ENCODE assay signal across 16 cellular contexts in genomic region chr20:50269111-50270033, GRCh38.
DNase-seq lines count a peak whose midpoint lies in the region; TF ChIP-seq lines count a peak whose summit lies in the region.
"Had no signal": no experiment of that assay in that cellular context is flagged by ENCODE, and none has a peak within 500 bp of the region (broad histone marks: within the 10 kb centered on the region; RNA-seq: fewer than 3 reads in every experiment).

No MANE protein-coding gene starts in this region.

- no peaks in the 10 kb centered on the region for H4K20me1 ChIP-seq in GM23248 (ENCODE audit: insufficient read depth)

- no peak overlapping the region for H2BK120ac ChIP-seq in trophoblast cell (ENCODE audit: insufficient read depth, low read length, poor library complexity)

- in situ Hi-C loops in GM23248 (cut with MboI): no loop called here

- H3K18ac ChIP-seq in trophoblast cell (ENCODE audit: low read length): no peak overlapping the region

- H3K4me1 Mint-ChIP-seq in dendritic cell treated with granulocyte-macrophage colony-stimulating factor and Interleukin-4, amounts not matched to agents 40 ng/mL and 50 ng/mL, for 4 days (ENCODE audit: low read depth): peaks cover 86% of the 10 kb centered on the region
- peaks cover 23% of the 10 kb centered on the region for H3K4me1 Mint-ChIP-seq in activated T-helper 1 cell treated with anti-CD3 and anti-CD28 coated beads, Interleukin-12 subunit alpha, Interleukin-12 subunit beta, Interleukin-2, Interleukin-4 antibody, amounts not matched to agents 30 ng/mL and 10 ng/mL and 1 ng/mL, durations not matched to agents 14 hours and 24 hours and 36 hours (ENCODE audit: low read depth)
- H3K4me1 Mint-ChIP-seq in type B pancreatic cell (ENCODE audit: unreplicated experiment): peaks cover 5% of the 10 kb centered on the region

- H4K91ac ChIP-seq in trophoblast cell (ENCODE audit: low read depth, low read length): peak overlapping the region; percentile 65

- intact Hi-C loops in dendritic cell treated with granulocyte-macrophage colony-stimulating factor and Interleukin-4, amounts not matched to agents 40 ng/mL and 50 ng/mL, for 4 days (cut with micrococcal nuclease): loop anchor here (5.0 to 10.0 kb wide), 2 partner anchors 38 to 75 kb away; no protein-coding TSS in a partner anchor
- intact Hi-C loops in activated T-helper 1 cell treated with anti-CD3 and anti-CD28 coated beads, Interleukin-12 subunit alpha, Interleukin-12 subunit beta, Interleukin-2, Interleukin-4 antibody, amounts not matched to agents 30 ng/mL and 10 ng/mL and 1 ng/mL, durations not matched to agents 14 hours and 24 hours and 36 hours (cut with micrococcal nuclease): no loop called here

- H3K79me2 ChIP-seq in GM23248 (ENCODE audit: insufficient read depth): no peaks in the 10 kb centered on the region
- H3K79me2 ChIP-seq in trophoblast cell (ENCODE audit: control insufficient read depth, insufficient read depth, low read length, poor library complexity): no peaks in the 10 kb centered on the region

- H3K27ac Mint-ChIP-seq in dendritic cell treated with granulocyte-macrophage colony-stimulating factor and Interleukin-4, amounts not matched to agents 40 ng/mL and 50 ng/mL, for 4 days: peak overlapping the region; percentile 77
- H3K27ac Mint-ChIP-seq in activated T-helper 1 cell treated with anti-CD3 and anti-CD28 coated beads, Interleukin-12 subunit alpha, Interleukin-12 subunit beta, Interleukin-2, Interleukin-4 antibody, amounts not matched to agents 30 ng/mL and 10 ng/mL and 1 ng/mL, durations not matched to agents 14 hours and 24 hours and 36 hours: no peak overlapping the region
- no peak overlapping the region for H3K27ac Mint-ChIP-seq in type B pancreatic cell

- no peak overlapping the region for H3K14ac ChIP-seq in trophoblast cell (ENCODE audit: low read length)

- H2AFZ ChIP-seq in GM23248 (no peak overlapping the region), trophoblast cell (ENCODE audit: insufficient read depth, low read length, poor library complexity) (no peak overlapping the region)

- H3K4me1 ChIP-seq in GM23248 (ENCODE audit: insufficient read depth): peaks cover 14% of the 10 kb centered on the region
- peaks cover 0 to 3% of the 10 kb centered on the region in 2 experiments for H3K4me1 ChIP-seq in trophoblast cell (ENCODE audit: control insufficient read depth in 1 of 2, insufficient read depth in 2 of 2, low read length in 2 of 2)

- H3K27me3 ChIP-seq in GM23248 (replicated peaks; ENCODE audit: insufficient read depth) (no peaks in the 10 kb centered on the region), trophoblast cell (ENCODE audit: insufficient read depth, low read length) (no peaks in the 10 kb centered on the region)

- H3K36me3 ChIP-seq in GM23248 (ENCODE audit: low read depth): no peaks in the 10 kb centered on the region
- H3K36me3 ChIP-seq in trophoblast cell (ENCODE audit: control insufficient read depth in 1 of 2, insufficient read depth in 2 of 2, low read length in 2 of 2): no peaks in the 10 kb centered on the region
- H3K36me3 ChIP-seq: BLaER1 had no signal

- no peaks in the 10 kb centered on the region for H3K36me3 Mint-ChIP-seq in dendritic cell treated with granulocyte-macrophage colony-stimulating factor and Interleukin-4, amounts not matched to agents 40 ng/mL and 50 ng/mL, for 4 days (ENCODE audit: low read depth)
- H3K36me3 Mint-ChIP-seq in activated T-helper 1 cell treated with anti-CD3 and anti-CD28 coated beads, Interleukin-12 subunit alpha, Interleukin-12 subunit beta, Interleukin-2, Interleukin-4 antibody, amounts not matched to agents 30 ng/mL and 10 ng/mL and 1 ng/mL, durations not matched to agents 14 hours and 24 hours and 36 hours (ENCODE audit: low read depth): no peaks in the 10 kb centered on the region
- no peaks in the 10 kb centered on the region for H3K36me3 Mint-ChIP-seq in type B pancreatic cell

- H3K9ac ChIP-seq in GM23248: no peak overlapping the region
- no peak overlapping the region for H3K9ac ChIP-seq in trophoblast cell (ENCODE audit: low read length)
- H3K9ac ChIP-seq: BLaER1 had no signal

- H3K4me3 ChIP-seq in GM23248 (no peak overlapping the region), trophoblast cell (ENCODE audit: low read depth, low read length) (no peak overlapping the region)
- H3K4me3 ChIP-seq: BLaER1, SK-N-MC had no signal

- H3K4me2 ChIP-seq in GM23248 (ENCODE audit: unreplicated experiment) (no peak overlapping the region), trophoblast cell (ENCODE audit: low read length) (no peak overlapping the region)

- no peaks in the 10 kb centered on the region for H3K9me3 Mint-ChIP-seq in dendritic cell treated with granulocyte-macrophage colony-stimulating factor and Interleukin-4, amounts not matched to agents 40 ng/mL and 50 ng/mL, for 4 days
- no peaks in the 10 kb centered on the region for H3K9me3 Mint-ChIP-seq in activated T-helper 1 cell treated with anti-CD3 and anti-CD28 coated beads, Interleukin-12 subunit alpha, Interleukin-12 subunit beta, Interleukin-2, Interleukin-4 antibody, amounts not matched to agents 30 ng/mL and 10 ng/mL and 1 ng/mL, durations not matched to agents 14 hours and 24 hours and 36 hours
- H3K9me3 Mint-ChIP-seq in type B pancreatic cell: no peaks in the 10 kb centered on the region

- H3K9me2 ChIP-seq in GM23248 (ENCODE audit: insufficient read depth): no peaks in the 10 kb centered on the region

- 75 to 81% methylated on average over 17 to 20 of the region's 20 CpGs for WGBS in GM23248 (ENCODE audit: low coverage in 1 of 2, low lambda C conversion rate in 2 of 2, missing lambda C conversion rate in 2 of 2), 2 experiments
- WGBS in trophoblast cell (ENCODE audit: extremely low coverage, insufficient coverage, insufficient read length): no CpG with 5 or more reads among the region's 20 CpGs

- no peak overlapping the region for H3K23ac ChIP-seq in trophoblast cell (ENCODE audit: low read length)

- H3K9me3 ChIP-seq in GM23248 (ENCODE audit: low read depth): no peaks in the 10 kb centered on the region
- H3K9me3 ChIP-seq in trophoblast cell (ENCODE audit: insufficient read depth, low read depth, low read length): no peaks in the 10 kb centered on the region
- H3K9me3 ChIP-seq: BLaER1 had no signal

- no peaks in the 10 kb centered on the region for H3F3A ChIP-seq in GM23248 (ENCODE audit: insufficient read depth)

- no peak overlapping the region for H2BK12ac ChIP-seq in trophoblast cell (ENCODE audit: low read length)

- H3K27ac ChIP-seq in GM23248 (no peak overlapping the region), trophoblast cell (ENCODE audit: low read depth, low read length) (no peak overlapping the region)
- H3K27ac ChIP-seq: BLaER1, SK-N-MC had no signal

- H3K4ac ChIP-seq in trophoblast cell (ENCODE audit: low read depth, low read length): no peak overlapping the region

- peak overlapping the region; percentile 8 for H3K4me3 Mint-ChIP-seq in dendritic cell treated with granulocyte-macrophage colony-stimulating factor and Interleukin-4, amounts not matched to agents 40 ng/mL and 50 ng/mL, for 4 days
- no peak overlapping the region for H3K4me3 Mint-ChIP-seq in activated T-helper 1 cell treated with anti-CD3 and anti-CD28 coated beads, Interleukin-12 subunit alpha, Interleukin-12 subunit beta, Interleukin-2, Interleukin-4 antibody, amounts not matched to agents 30 ng/mL and 10 ng/mL and 1 ng/mL, durations not matched to agents 14 hours and 24 hours and 36 hours
- no peak overlapping the region for H3K4me3 Mint-ChIP-seq in type B pancreatic cell

- no peaks in the 10 kb centered on the region for H3K27me3 Mint-ChIP-seq in dendritic cell treated with granulocyte-macrophage colony-stimulating factor and Interleukin-4, amounts not matched to agents 40 ng/mL and 50 ng/mL, for 4 days
- peaks cover 14% of the 10 kb centered on the region for H3K27me3 Mint-ChIP-seq in activated T-helper 1 cell treated with anti-CD3 and anti-CD28 coated beads, Interleukin-12 subunit alpha, Interleukin-12 subunit beta, Interleukin-2, Interleukin-4 antibody, amounts not matched to agents 30 ng/mL and 10 ng/mL and 1 ng/mL, durations not matched to agents 14 hours and 24 hours and 36 hours (ENCODE audit: insufficient read depth)
- no peaks in the 10 kb centered on the region for H3K27me3 Mint-ChIP-seq in type B pancreatic cell

- DNase-seq in AG20443 (ENCODE audit: low spot score) (peak; percentile 43), GM23248 (peak; percentile 28), trophoblast cell (peak; percentile 80 to 83), dedifferentiated amniotic fluid mesenchymal stem cell (ENCODE audit: extremely low spot score) (no peak), type B pancreatic cell (ENCODE audit: extremely low spot score, unreplicated experiment) (no peak), AG08396 (ENCODE audit: low spot score) (no peak)
- DNase-seq in activated T-helper 1 cell treated with anti-CD3 and anti-CD28 coated beads, Interleukin-12 subunit alpha, Interleukin-12 subunit beta, Interleukin-2, Interleukin-4 antibody, amounts not matched to agents 30 ng/mL and 10 ng/mL and 1 ng/mL, durations not matched to agents 14 hours and 24 hours and 36 hours (ENCODE audit: low spot score): no peak
- DNase-seq: NCI-H1092, NCI-H1694, NCI-H2107, NCI-H345, NCI-H526 treated with DMSO at 0.1 percent for 48 hours, OCI-M1 had no signal

- TF ChIP-seq CTCF in type B pancreatic cell (conservative IDR thresholded peaks at IDR 0.05): no peak

- no peak overlapping the region for H4K8ac ChIP-seq in trophoblast cell (ENCODE audit: low read depth, low read length)

- no peak overlapping the region for H4K12ac ChIP-seq in trophoblast cell (ENCODE audit: low read depth, low read length)

- no peaks in the 10 kb centered on the region for H3K79me1 ChIP-seq in trophoblast cell (ENCODE audit: low read length)

- peak overlapping the region; percentile 1 for H2AK5ac ChIP-seq in trophoblast cell (ENCODE audit: low read length)

- no peak overlapping the region for H2BK5ac ChIP-seq in trophoblast cell (ENCODE audit: low read depth, low read length, poor library complexity)

Comparison
In these comparisons a context has a peak if more than half of its experiments do, and no peak if none do; other contexts are left out.
1. DNase-seq: peak in AG20443 (single experiment), GM23248 (single experiment) and trophoblast cell (2 of 2); none in activated T-helper 1 cell treated with anti-CD3 and anti-CD28 coated beads, Interleukin-12 subunit alpha, Interleukin-12 subunit beta, Interleukin-2, Interleukin-4 antibody, amounts not matched to agents 30 ng/mL and 10 ng/mL and 1 ng/mL, durations not matched to agents 14 hours and 24 hours and 36 hours (single experiment), dedifferentiated amniotic fluid mesenchymal stem cell (single experiment), type B pancreatic cell (single experiment) and AG08396 (single experiment).